Comparison of ENCODE assay signal across 8 cellular contexts in the genomic region with DNA sequence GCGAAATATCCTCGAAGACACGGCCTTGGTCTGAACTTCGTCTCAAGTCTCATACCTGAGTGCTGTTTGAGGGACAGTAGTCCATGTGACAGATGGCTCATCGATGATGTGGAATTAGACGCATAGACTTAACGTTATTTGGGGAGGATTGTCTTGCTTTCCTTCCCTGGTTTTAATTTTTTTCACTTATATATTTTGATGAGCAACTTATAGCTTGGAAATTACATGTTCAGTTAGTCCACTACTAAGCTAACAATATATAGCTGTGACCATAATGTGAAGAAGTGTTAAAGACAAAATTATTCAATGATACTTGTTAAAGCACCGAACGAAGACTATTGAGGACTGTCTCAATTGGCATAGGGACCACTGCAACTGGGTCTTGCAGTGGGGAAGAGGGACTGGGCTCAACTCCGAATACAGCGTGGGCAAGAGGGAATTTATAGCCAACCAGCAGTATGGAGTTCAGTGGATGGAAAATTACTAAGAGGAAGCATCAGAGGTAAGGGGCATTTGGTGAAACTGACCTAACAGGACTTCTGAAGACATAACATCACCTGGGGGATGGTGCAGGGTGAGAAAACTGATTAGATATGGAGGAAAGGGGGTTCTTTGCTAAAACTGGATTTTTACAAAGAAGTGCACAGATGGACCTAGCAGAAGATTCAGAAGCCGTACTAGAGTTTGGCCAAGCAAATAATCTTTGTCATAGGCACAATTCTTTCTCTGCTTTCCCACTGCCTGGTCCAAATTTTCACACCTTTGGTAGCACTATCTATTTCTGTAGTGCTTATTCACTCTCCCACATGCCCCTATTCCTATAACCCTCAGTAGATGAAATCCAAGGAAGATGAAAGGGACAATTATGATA. TPM values are rescaled to one million over a fixed set of nuclear protein-coding genes. Genes with fewer than 3 reads are reported as not detected.
DNase-seq lines count a peak whose midpoint lies in the region; ATAC-seq and TF ChIP-seq lines count a peak whose summit lies in the region.

No MANE protein-coding gene starts in this region.

- peak overlapping the region; percentile 37 for H2BK5ac ChIP-seq in trophoblast cell (ENCODE audit: low read depth, low read length, poor library complexity)

- H3K79me1 ChIP-seq in trophoblast cell (ENCODE audit: low read length): peaks cover 2% of the 10 kb centered on the region

- DNase-seq in SIG-M5 treated with dmso at 0.1 percent for 504 hours (lab: John Stamatoyannopoulos, UW; ENCODE audit: unreplicated experiment) (peak; percentile 24), SIG-M5 (lab: John Stamatoyannopoulos, UW) (no peak), RWPE1 (ENCODE audit: low spot score) (no peak), erythroblast (lab: John Stamatoyannopoulos, UW) (peak; percentile 50 to 69), trophoblast cell (peak in 1 of 2 donors; percentile 42), EL (no peak), NCI-H2107 treated with DMSO at 0.1 percent for 48 hours (lab: John Stamatoyannopoulos, UW; ENCODE audit: unreplicated experiment) (no peak)

- no peak overlapping the region for H2BK12ac ChIP-seq in trophoblast cell (ENCODE audit: low read length)

- no peak overlapping the region for H4K12ac ChIP-seq in trophoblast cell (ENCODE audit: low read depth, low read length)

- H3K4me2 ChIP-seq in trophoblast cell (ENCODE audit: low read length): peak overlapping the region; percentile 61

- H3K4ac ChIP-seq in trophoblast cell (ENCODE audit: low read depth, low read length): no peak overlapping the region

- peak; percentile 56 for TF ChIP-seq POLR2A in erythroblast (IDR thresholded peaks at IDR 0.05; ENCODE audit: low read length)

- no peak overlapping the region for H3K14ac ChIP-seq in trophoblast cell (ENCODE audit: low read length)

- H2BK120ac ChIP-seq in trophoblast cell (ENCODE audit: insufficient read depth, low read length, poor library complexity): no peak overlapping the region

- no peak overlapping the region for H3K18ac ChIP-seq in trophoblast cell (ENCODE audit: low read length)

- H3K4me3 ChIP-seq in trophoblast cell (ENCODE audit: low read depth, low read length): no peak overlapping the region

- H4K91ac ChIP-seq in trophoblast cell (ENCODE audit: low read depth, low read length): no peak overlapping the region

- no peaks in the 10 kb centered on the region for H3K79me2 ChIP-seq in trophoblast cell (ENCODE audit: control insufficient read depth, insufficient read depth, low read length, poor library complexity)

- peak overlapping the region; percentile 72 for H4K8ac ChIP-seq in trophoblast cell (ENCODE audit: low read depth, low read length)

- H3K9me3 ChIP-seq in trophoblast cell (ENCODE audit: insufficient read depth, low read depth, low read length): no peaks in the 10 kb centered on the region

- no peak overlapping the region for H3K23ac ChIP-seq in trophoblast cell (ENCODE audit: low read length)

- peaks cover 2 to 6% of the 10 kb centered on the region in 2 experiments for H3K4me1 ChIP-seq in trophoblast cell (ENCODE audit: control insufficient read depth in 1 of 2, insufficient read depth in 2 of 2, low read length in 2 of 2)

- POLR2A ChIA-PET in RWPE1 (lab: Yijun Ruan, JAX; ENCODE audit: low non-redundant PET): no interaction called here

- no CpG with 5 or more reads among the region's 12 CpGs for WGBS in trophoblast cell (ENCODE audit: extremely low coverage, insufficient coverage, insufficient read length)

- no peak for TF ChIP-seq CTCF in RWPE1 (conservative IDR thresholded peaks at IDR 0.05; ENCODE audit: low read depth)

- H3K36me3 ChIP-seq in trophoblast cell (ENCODE audit: control insufficient read depth in 1 of 2, insufficient read depth in 2 of 2, low read length in 2 of 2): no peaks in the 10 kb centered on the region

- CTCF ChIA-PET in RWPE1 (lab: Yijun Ruan, JAX): interaction anchor here (0.6 to 1.6 kb wide), 11 partner anchors 10 to 1221 kb away, joined by 3 to 6 read pairs (median 3); no protein-coding TSS in a partner anchor

- H3K27ac ChIP-seq in RWPE1 (peak overlapping the region; percentile 84; the same call in 1 of the 2 replicates), trophoblast cell (ENCODE audit: low read depth, low read length) (no peak overlapping the region)

- ATAC-seq in HG03135 (IDR thresholded peaks at IDR 0.05; ENCODE audit: unreplicated experiment): no peak

- H2AFZ ChIP-seq in trophoblast cell (ENCODE audit: insufficient read depth, low read length, poor library complexity): peak overlapping the region; percentile 67

- no peak overlapping the region for H2AK5ac ChIP-seq in trophoblast cell (ENCODE audit: low read length)

- no peak overlapping the region for H3K9ac ChIP-seq in trophoblast cell (ENCODE audit: low read length)

- H3K27me3 ChIP-seq in trophoblast cell (ENCODE audit: insufficient read depth, low read length): no peaks in the 10 kb centered on the region

RNA-seq across cellular contexts. Expression of a gene that starts 0.9 kb away (rescaled TPM):
- 29.0 and 34.9 TPM in 2 replicates for polyA plus RNA-seq in trophoblast cell (2013)

RNA-seq across cellular contexts. Expression of a gene that starts 7.3 kb away (rescaled TPM):
- 29.0 and 30.6 TPM in 2 replicates for polyA plus RNA-seq in trophoblast cell (2013)

Comparison
In these comparisons a context has a peak if more than half of its experiments do, and no peak if none do; other contexts are left out.
1. DNase-seq: peak in SIG-M5 treated with dmso at 0.1 percent for 504 hours (single experiment) and erythroblast (2 of 2); none in SIG-M5 (single experiment), RWPE1 (single experiment), EL (single experiment) and NCI-H2107 treated with DMSO at 0.1 percent for 48 hours (single experiment).